Comparison of ENCODE assay signal across 11 cellular contexts in genomic region chr2:130327703-130328527, GRCh38. TPM values are rescaled to one million over a fixed set of nuclear protein-coding genes. Genes with fewer than 3 reads are reported as not detected.
DNase-seq lines count a peak whose midpoint lies in the region; ATAC-seq and TF ChIP-seq lines count a peak whose summit lies in the region.
"Had no signal": no experiment of that assay in that cellular context is flagged by ENCODE, and none has a peak within 500 bp of the region (broad histone marks: within the 10 kb centered on the region; RNA-seq: fewer than 3 reads in every experiment).

No MANE protein-coding gene starts in this region.

- no peak overlapping the region for H3K4me3 Mint-ChIP-seq in natural killer cell treated with Interleukin-12 subunit alpha and Interleukin-12 subunit beta and Interleukin-15 and Interleukin-18, amount 100 ng/mL, for 72 hours
- no peak overlapping the region for H3K4me3 Mint-ChIP-seq in activated naive CD8-positive, alpha-beta T cell treated with anti-CD3 and anti-CD28 coated beads, Interleukin-2, amount 50 U/mL, for 24 hours

- H3K27ac ChIP-seq in ascending aorta: no peak overlapping the region
- H3K27ac ChIP-seq: parathyroid adenoma, upper lobe of left lung had no signal

- H3K36me3 ChIP-seq in kidney epithelial cell (ENCODE audit: control insufficient read depth, insufficient read depth, low read length) (no peaks in the 10 kb centered on the region), ascending aorta (no peaks in the 10 kb centered on the region)
- H3K36me3 ChIP-seq: upper lobe of left lung had no signal

- TF ChIP-seq CTCF in kidney epithelial cell (IDR thresholded peaks at IDR 0.05; ENCODE audit: insufficient read depth, low read length, poor library complexity, severe bottlenecking) (no peak), ascending aorta (IDR thresholded peaks at IDR 0.05) (no peak)

- H3K9me3 Mint-ChIP-seq in natural killer cell treated with Interleukin-12 subunit alpha and Interleukin-12 subunit beta and Interleukin-15 and Interleukin-18, amount 100 ng/mL, for 72 hours: no peaks in the 10 kb centered on the region
- no peaks in the 10 kb centered on the region for H3K9me3 Mint-ChIP-seq in activated naive CD8-positive, alpha-beta T cell treated with anti-CD3 and anti-CD28 coated beads, Interleukin-2, amount 50 U/mL, for 24 hours

- no peaks in the 10 kb centered on the region for H3K9me3 ChIP-seq in ascending aorta
- H3K9me3 ChIP-seq: upper lobe of left lung had no signal

- H3K4me1 Mint-ChIP-seq in natural killer cell treated with Interleukin-12 subunit alpha and Interleukin-12 subunit beta and Interleukin-15 and Interleukin-18, amount 100 ng/mL, for 72 hours (ENCODE audit: low read depth in 2 of 2): peaks cover 0 to 5% of the 10 kb centered on the region in 2 donors
- H3K4me1 Mint-ChIP-seq in activated naive CD8-positive, alpha-beta T cell treated with anti-CD3 and anti-CD28 coated beads, Interleukin-2, amount 50 U/mL, for 24 hours: no peaks in the 10 kb centered on the region

- H3K4me3 ChIP-seq in kidney epithelial cell (ENCODE audit: low read depth, low read length): no peak overlapping the region
- no peak overlapping the region for H3K4me3 ChIP-seq in ascending aorta
- H3K4me3 ChIP-seq: upper lobe of left lung had no signal

- DNase-seq in AG08395 (ENCODE audit: low spot score) (peak; percentile 17), LoVo (ENCODE audit: low spot score) (peak; percentile 41), astrocyte of the hippocampus (ENCODE audit: low read depth, low spot score) (peak; percentile 93), kidney epithelial cell (ENCODE audit: low read depth) (peak; percentile 41), ascending aorta (ENCODE audit: low spot score in 2 of 2) (no peak), COR-L47 (lab: John Stamatoyannopoulos, UW) (no peak)
- no peak for DNase-seq in natural killer cell treated with Interleukin-12 subunit alpha and Interleukin-12 subunit beta and Interleukin-15 and Interleukin-18, amount 100 ng/mL, for 72 hours (ENCODE audit: low spot score)
- DNase-seq in activated naive CD8-positive, alpha-beta T cell treated with anti-CD3 and anti-CD28 coated beads, Interleukin-2, amount 50 U/mL, for 24 hours: no peak
- DNase-seq: effector CD4-positive, alpha-beta T cell had no signal

- no peaks in the 10 kb centered on the region for H3K36me3 Mint-ChIP-seq in natural killer cell treated with Interleukin-12 subunit alpha and Interleukin-12 subunit beta and Interleukin-15 and Interleukin-18, amount 100 ng/mL, for 72 hours
- H3K36me3 Mint-ChIP-seq in activated naive CD8-positive, alpha-beta T cell treated with anti-CD3 and anti-CD28 coated beads, Interleukin-2, amount 50 U/mL, for 24 hours (ENCODE audit: low read depth): no peaks in the 10 kb centered on the region

- H3K27me3 ChIP-seq in kidney epithelial cell (ENCODE audit: control insufficient read depth, insufficient read depth, low read length) (peaks cover 2% of the 10 kb centered on the region), ascending aorta (no peaks in the 10 kb centered on the region)
- H3K27me3 ChIP-seq: upper lobe of left lung had no signal

- peaks cover 40 to 53% of the 10 kb centered on the region in 2 donors for H3K27me3 Mint-ChIP-seq in natural killer cell treated with Interleukin-12 subunit alpha and Interleukin-12 subunit beta and Interleukin-15 and Interleukin-18, amount 100 ng/mL, for 72 hours
- peaks cover 42% of the 10 kb centered on the region for H3K27me3 Mint-ChIP-seq in activated naive CD8-positive, alpha-beta T cell treated with anti-CD3 and anti-CD28 coated beads, Interleukin-2, amount 50 U/mL, for 24 hours

- no peak overlapping the region for H3K27ac Mint-ChIP-seq in natural killer cell treated with Interleukin-12 subunit alpha and Interleukin-12 subunit beta and Interleukin-15 and Interleukin-18, amount 100 ng/mL, for 72 hours
- H3K27ac Mint-ChIP-seq in activated naive CD8-positive, alpha-beta T cell treated with anti-CD3 and anti-CD28 coated beads, Interleukin-2, amount 50 U/mL, for 24 hours: no peak overlapping the region

- no peak for ATAC-seq in natural killer cell treated with Interleukin-12 subunit alpha and Interleukin-12 subunit beta and Interleukin-15 and Interleukin-18, amount 100 ng/mL, for 72 hours
- no peak for ATAC-seq in activated naive CD8-positive, alpha-beta T cell treated with anti-CD3 and anti-CD28 coated beads, Interleukin-2, amount 50 U/mL, for 24 hours

- H3K4me1 ChIP-seq in ascending aorta: no peaks in the 10 kb centered on the region

- intact Hi-C loops in ascending aorta (cut with DNase I): no loop called here

RNA-seq across cellular contexts. Expression of gene IMP4, which starts 14.8 kb away (rescaled TPM):
- 121 and 150 TPM in 2 replicates for total RNA-seq in kidney epithelial cell
- 100 to 1,000 TPM in 1 of 2 donors, 10 to 100 TPM in 1; 94.1 to 198 TPM for total RNA-seq in natural killer cell treated with Interleukin-12 subunit alpha and Interleukin-12 subunit beta and Interleukin-15 and Interleukin-18, amount 100 ng/mL, for 72 hours
- total RNA-seq in ascending aorta: 97.9 TPM

RNA-seq across cellular contexts. Expression of gene PTPN18, which starts 27.9 kb away (rescaled TPM):
- total RNA-seq in kidney epithelial cell (15.9 and 35.6 TPM in 2 replicates), ascending aorta (21.0 TPM)
- 100 to 1,000 TPM in 1 of 2 donors, 10 to 100 TPM in 1; 97.9 to 101 TPM for total RNA-seq in natural killer cell treated with Interleukin-12 subunit alpha and Interleukin-12 subunit beta and Interleukin-15 and Interleukin-18, amount 100 ng/mL, for 72 hours

Comparison
In these comparisons a context has a peak if more than half of its experiments do, and no peak if none do; other contexts are left out.
1. DNase-seq: peak in AG08395 (single experiment), LoVo (single experiment), astrocyte of the hippocampus (single experiment) and kidney epithelial cell (single experiment); none in natural killer cell treated with Interleukin-12 subunit alpha and Interleukin-12 subunit beta and Interleukin-15 and Interleukin-18, amount 100 ng/mL, for 72 hours (single experiment), ascending aorta (0 of 2), activated naive CD8-positive, alpha-beta T cell treated with anti-CD3 and anti-CD28 coated beads, Interleukin-2, amount 50 U/mL, for 24 hours (single experiment) and COR-L47 (single experiment).